In the genomic region with DNA sequence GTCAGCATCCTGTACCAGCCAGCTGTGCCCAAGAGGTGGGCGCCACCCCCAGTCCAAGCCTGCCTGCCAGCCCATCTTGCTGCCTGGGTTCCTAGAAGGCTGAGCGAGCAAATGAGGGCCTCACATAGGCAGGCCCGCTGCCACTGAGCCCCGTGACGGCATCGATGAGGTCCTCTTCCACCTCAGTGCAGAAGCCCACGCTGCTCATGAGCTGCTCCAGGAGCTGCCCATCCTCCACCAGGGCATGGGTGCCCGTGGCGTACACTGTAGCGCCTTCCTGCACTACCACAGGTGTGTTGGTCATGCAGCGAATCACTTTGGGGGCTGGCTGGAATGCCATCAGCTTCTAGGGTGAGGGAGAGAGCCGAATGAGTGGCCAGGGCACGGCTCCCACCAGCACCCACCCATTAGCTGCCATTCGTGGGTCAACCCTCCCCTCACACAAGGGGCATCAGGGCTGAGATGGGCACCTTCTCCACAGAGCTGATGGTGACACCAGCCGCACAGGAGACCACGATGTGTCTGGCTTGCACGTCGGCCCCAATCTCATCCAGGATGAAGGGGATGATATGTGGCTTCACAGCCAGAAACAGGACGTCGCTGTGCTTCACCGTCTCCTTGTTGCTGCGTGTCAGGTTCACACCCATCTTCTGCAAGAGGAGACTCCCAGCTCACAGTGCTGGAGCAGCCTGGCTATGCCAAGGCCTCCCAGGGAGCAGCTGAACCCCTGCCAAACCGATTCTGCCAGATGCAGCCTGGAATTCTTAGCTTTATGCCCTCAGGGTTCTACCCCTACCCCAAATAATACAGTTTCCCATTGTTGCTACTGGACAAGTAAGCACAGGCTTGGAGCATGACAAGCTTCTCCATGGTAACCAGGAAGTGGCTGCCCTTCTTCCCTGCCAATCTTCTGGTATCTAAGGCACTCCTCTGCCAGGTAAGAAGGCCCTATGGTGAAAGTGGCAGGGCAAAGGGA, we compare ENCODE assay signal across 8 cellular contexts. TPM values are rescaled to one million over a fixed set of nuclear protein-coding genes. Genes with fewer than 3 reads are reported as not detected.
DNase-seq lines count a peak whose midpoint lies in the region; ATAC-seq, FAIRE-seq and TF ChIP-seq lines count a peak whose summit lies in the region.
"Had no signal": no experiment of that assay in that cellular context is flagged by ENCODE, and none has a peak within 500 bp of the region (broad histone marks: within the 10 kb centered on the region; RNA-seq: fewer than 3 reads in every experiment).

No MANE protein-coding gene starts in this region.

- BruUV-seq in K562 (replicated peaks; lab: Mats Ljungman, UMichigan), result no TSS peak

- peak overlapping the region; percentile 93; the same call in 2 of the 3 replicates for H3K27ac ChIP-seq in K562 (ENCODE audit: extremely low read depth, low read depth, low read length)
- H3K27ac ChIP-seq in neural cell (ENCODE audit: low read length), result no peak overlapping the region
- no peak overlapping the region for H3K27ac ChIP-seq in hepatocyte

- TF ChIP-seq RAD21 in K562 (CRISPR knock-in tag; conservative IDR thresholded peaks at IDR 0.05 in 1 of 2, IDR thresholded peaks at IDR 0.05 in 1 of 2), result no peak
- TF ChIP-seq RAD21 in neural cell (conservative IDR thresholded peaks at IDR 0.05), result no peak

- CTCF ChIA-PET in K562 (lab: Yijun Ruan, JAX; ENCODE audit: low intra/inter-chr PET ratio), result no interaction called here

- TF ChIP-seq EP300 in K562 (IDR thresholded peaks at IDR 0.05; ENCODE audit: low read length) (no peak), neural cell (conservative IDR thresholded peaks at IDR 0.05; ENCODE audit: poor library complexity, severe bottlenecking) (no peak)

- H3K9me1 ChIP-seq in K562 (ENCODE audit: control insufficient read depth, insufficient read depth, low read length), result no peaks in the 10 kb centered on the region

- POLR2A ChIA-PET in K562 (lab: Yijun Ruan, JAX), result interaction anchor here (0.6 to 1.2 kb wide), 6 partner anchors 8 to 55 kb away, joined by 3 to 4 read pairs (median 4); no protein-coding TSS in a partner anchor

- no peak for ATAC-seq in K562

- DNase-seq in Daoy (ENCODE audit: low read depth) (peak; percentile 66), NCI-H1694 (lab: John Stamatoyannopoulos, UW) (peak; percentile 45), K562 (ENCODE audit: extremely low read depth in 1 of 4, low spot score in 3 of 4) (no peak), urothelium cell line (ENCODE audit: low spot score) (no peak), hepatocyte (ENCODE audit: low spot score) (no peak)
- DNase-seq in activated CD8-positive, alpha-beta memory T cell treated with anti-CD3 and anti-CD28 coated beads, Interleukin-2, amount 50 U/mL, for 48 hours, result no peak
- DNase-seq: cortex of kidney had no signal

- H3K9me3 ChIP-seq in K562 (replicated peaks; ENCODE audit: control insufficient read depth, insufficient read depth, low read depth, low read length) (no peaks in the 10 kb centered on the region), neural cell (ENCODE audit: low read length) (no peaks in the 10 kb centered on the region), hepatocyte (ENCODE audit: low read depth) (no peaks in the 10 kb centered on the region)

- H3K79me2 ChIP-seq in K562 (ENCODE audit: control insufficient read depth, insufficient read depth, low read length), result peaks cover 39% of the 10 kb centered on the region
- peaks cover 6% of the 10 kb centered on the region for H3K79me2 ChIP-seq in neural cell (replicated peaks; ENCODE audit: insufficient read depth, low read length)
- peaks cover 19% of the 10 kb centered on the region for H3K79me2 ChIP-seq in hepatocyte

- intact Hi-C loops in K562 (cut with micrococcal nuclease), result no loop called here

- H3K4me2 ChIP-seq in K562 (ENCODE audit: insufficient read depth, low read length) (peak overlapping the region; percentile 87), neural cell (ENCODE audit: low read length) (no peak overlapping the region), hepatocyte (no peak overlapping the region)

- H3F3A ChIP-seq in neural cell (ENCODE audit: insufficient read depth, low read length, poor library complexity, severe bottlenecking), result no peaks in the 10 kb centered on the region

- H2AFZ ChIP-seq in K562 (ENCODE audit: low read depth, low read length) (no peak overlapping the region), neural cell (ENCODE audit: low read depth, low read length) (no peak overlapping the region), hepatocyte (no peak overlapping the region)

- peak overlapping the region in 1 of 2 experiments; percentile 97; a peak in 3 of 4 replicates for H3K9ac ChIP-seq in K562 (ENCODE audit: insufficient read depth in 1 of 2, low read depth in 2 of 2, low read length in 2 of 2)
- no peak overlapping the region for H3K9ac ChIP-seq in neural cell (ENCODE audit: low read length)

- in situ Hi-C loops in K562 (cut with MboI), result no loop called here

- H4K20me1 ChIP-seq in K562 (replicated peaks; ENCODE audit: control insufficient read depth, insufficient read depth, low read length) (no peaks in the 10 kb centered on the region), neural cell (ENCODE audit: insufficient read depth) (no peaks in the 10 kb centered on the region), hepatocyte (ENCODE audit: insufficient read depth, poor library complexity, severe bottlenecking) (no peaks in the 10 kb centered on the region)

- peaks cover 57% of the 10 kb centered on the region for H3K36me3 ChIP-seq in K562 (ENCODE audit: control insufficient read depth, insufficient read depth, low read length)
- H3K36me3 ChIP-seq in neural cell (ENCODE audit: insufficient read depth, low read length), result no peaks in the 10 kb centered on the region
- no peaks in the 10 kb centered on the region for H3K36me3 ChIP-seq in hepatocyte (replicated peaks; ENCODE audit: insufficient read depth, low read depth)

- TF ChIP-seq POLR2A in K562 (conservative IDR thresholded peaks at IDR 0.05), result no peak; the same call in 1 of the 2 replicates

- WGBS in K562 (ENCODE audit: insufficient coverage, low coverage, missing lambda C conversion rate), result 92% methylated on average over 23 of the region's 23 CpGs
- 97% methylated on average over 23 of the region's 23 CpGs for WGBS in hepatocyte (ENCODE audit: low lambda C conversion rate, missing lambda C conversion rate)

- H3K27me3 ChIP-seq in K562 (ENCODE audit: control insufficient read depth in 2 of 2, insufficient read depth in 2 of 2, low read length in 2 of 2) (no peaks in the 10 kb centered on the region), neural cell (ENCODE audit: insufficient read depth, low read depth, low read length) (no peaks in the 10 kb centered on the region), hepatocyte (no peaks in the 10 kb centered on the region)

- H3K4me1 ChIP-seq in K562 (replicated peaks in 1 of 2; ENCODE audit: control insufficient read depth in 2 of 2, insufficient read depth in 2 of 2, low read length in 2 of 2), result peaks cover 25 to 53% of the 10 kb centered on the region in 2 experiments
- peaks cover 14% of the 10 kb centered on the region for H3K4me1 ChIP-seq in hepatocyte (ENCODE audit: insufficient read depth)

- no peak for TF ChIP-seq CTCF in K562 (IDR thresholded peaks at IDR 0.05 in 2 of 3, conservative IDR thresholded peaks at IDR 0.05 in 1 of 3; ENCODE audit: insufficient read depth in 2 of 3, low read depth in 1 of 3, low read length in 3 of 3)
- TF ChIP-seq CTCF in neural cell (IDR thresholded peaks at IDR 0.05; ENCODE audit: poor library complexity, severe bottlenecking), result no peak
- TF ChIP-seq CTCF in hepatocyte (IDR thresholded peaks at IDR 0.05; ENCODE audit: poor library complexity), result no peak

- H3K9me2 ChIP-seq in neural cell (ENCODE audit: insufficient read depth, low read length), result no peaks in the 10 kb centered on the region
- no peaks in the 10 kb centered on the region for H3K9me2 ChIP-seq in hepatocyte (replicated peaks; ENCODE audit: insufficient read depth)

- no peak for FAIRE-seq in K562 (lab: Jason Lieb, UNC)
- no peak for FAIRE-seq in urothelium cell line (lab: Jason Lieb, UNC)

- H3K4me3 ChIP-seq in K562 (no peak overlapping the region), neural cell (ENCODE audit: low read length) (peak overlapping the region; percentile 87), hepatocyte (no peak overlapping the region)

RNA-seq across cellular contexts. Expression of gene PYCR2, which starts 2.0 kb away (rescaled TPM):
- 47.4 and 51.8 TPM in 2 replicates for total RNA-seq in Daoy (2014; rRNA removed; shearing (Covaris generic))
- total RNA-seq in K562 (2011; cell fraction: chromatin; rRNA removed; ENCODE audit: low replicate concordance), result 118 and 268 TPM in 2 replicates
- total RNA-seq in K562 (2011; cell fraction: nucleolus; rRNA removed), result 193 and 210 TPM in 2 replicates
- 181 and 191 TPM in 2 replicates for total RNA-seq in K562 (2011; cell fraction: nucleoplasm; rRNA removed)
- total RNA-seq in K562 (2014; rRNA removed), result 162 and 176 TPM in 2 replicates
- 75.2 and 76.7 TPM in 2 replicates for total RNA-seq in K562 (2014; rRNA removed; fragmentation: Illumina TruSeq; extraction: Trizol)
- 79.2 and 83.5 TPM in 2 replicates for total RNA-seq in K562 (2015; rRNA removed; fragmentation: Illumina TruSeq; extraction: Trizol)
- total RNA-seq in K562 (2021), result 200 and 219 TPM in 2 replicates
- polyA plus RNA-seq in K562 (2011; rRNA removed), result 127 and 246 TPM in 2 replicates
- 168 and 216 TPM in 2 replicates for polyA plus RNA-seq in K562 (2011; cell fraction: cytosol; rRNA removed)
- 321 and 394 TPM in 2 replicates for polyA plus RNA-seq in K562 (2011; cell fraction: nucleus; rRNA removed)
- 161 and 213 TPM in 2 replicates for polyA plus RNA-seq in K562 (2012)
- polyA plus RNA-seq in K562 (2014; fragmentation: Illumina TruSeq; extraction: Trizol), result 154 and 187 TPM in 2 replicates
- polyA plus RNA-seq in K562 (2014; fragmentation: Nextera tagmentation; extraction: Ambion mirVana), result 1 to 10 TPM; 5.5 to 7.9 TPM
- 195 and 208 TPM in 2 replicates for polyA plus RNA-seq in K562 (2014; rRNA removed)
- 79.4 and 82.2 TPM in 2 replicates for polyA minus RNA-seq in K562 (2011; rRNA and poly(A)+ RNA removed)
- polyA minus RNA-seq in K562 (2011; cell fraction: cytosol; rRNA and poly(A)+ RNA removed), result 58.5 and 79.5 TPM in 2 replicates
- 66.8 and 85.3 TPM in 2 replicates for polyA minus RNA-seq in K562 (2011; cell fraction: nucleus; rRNA and poly(A)+ RNA removed)
- 51.5 and 52.7 TPM in 2 replicates for polyA plus RNA-seq in neural cell
- 28.6 and 29.0 TPM in 2 replicates for polyA minus RNA-seq in neural cell
- total RNA-seq in hepatocyte, result 26.9 and 33.5 TPM in 2 replicates
- 49.2 and 60.1 TPM in 2 replicates for polyA plus RNA-seq in hepatocyte

RNA-seq across cellular contexts. Expression of gene LEFTY2, which starts 19.0 kb away (rescaled TPM):
- total RNA-seq in Daoy (2014; rRNA removed; shearing (Covaris generic)), result not detected in 2 replicates
- total RNA-seq in K562 (2011; cell fraction: chromatin; rRNA removed; ENCODE audit: low replicate concordance), result 0.23 TPM in 1 of 2 replicates, not detected in the other
- not detected in 2 replicates for total RNA-seq in K562 (2011; cell fraction: nucleolus; rRNA removed)
- 0.29 TPM in 1 of 2 replicates, not detected in the other for total RNA-seq in K562 (2011; cell fraction: nucleoplasm; rRNA removed)
- total RNA-seq in K562 (2014; rRNA removed) (0.08 and 0.14 TPM in 2 replicates), K562 (2014; rRNA removed; fragmentation: Illumina TruSeq; extraction: Trizol) (not detected in 2 replicates), K562 (2015; rRNA removed; fragmentation: Illumina TruSeq; extraction: Trizol) (not detected in 2 replicates), K562 (2021) (not detected in 2 replicates), hepatocyte (0.16 and 0.60 TPM in 2 replicates)
- polyA plus RNA-seq in K562 (2011; rRNA removed) (0.04 and 0.07 TPM in 2 replicates), K562 (2014; fragmentation: Illumina TruSeq; extraction: Trizol) (not detected in 2 replicates), K562 (2014; fragmentation: Nextera tagmentation; extraction: Ambion mirVana) (not detected), K562 (2014; rRNA removed) (0.78 TPM in 1 of 2 replicates, not detected in the other), neural cell (not detected in 2 replicates), hepatocyte (0.55 and 1.1 TPM in 2 replicates)
- 0.03 and 0.06 TPM in 2 replicates for polyA plus RNA-seq in K562 (2011; cell fraction: cytosol; rRNA removed)
- 0.06 TPM in 1 of 2 replicates, not detected in the other for polyA plus RNA-seq in K562 (2011; cell fraction: nucleus; rRNA removed)
- polyA plus RNA-seq in K562 (2012), result 0.04 TPM in 2 replicates
- not detected in 2 replicates for polyA minus RNA-seq in K562 (2011; rRNA and poly(A)+ RNA removed)
- not detected in 2 replicates for polyA minus RNA-seq in K562 (2011; cell fraction: cytosol; rRNA and poly(A)+ RNA removed)
- polyA minus RNA-seq in K562 (2011; cell fraction: nucleus; rRNA and poly(A)+ RNA removed), result not detected in 2 replicates
- not detected in 2 replicates for polyA minus RNA-seq in neural cell

RNA-seq across cellular contexts. Expression of gene LEFTY1, which starts 33.1 kb away (rescaled TPM):
- not detected in 2 replicates for total RNA-seq in Daoy (2014; rRNA removed; shearing (Covaris generic))
- 0.88 and 1.0 TPM in 2 replicates for total RNA-seq in K562 (2011; cell fraction: chromatin; rRNA removed; ENCODE audit: low replicate concordance)
- 1.2 TPM in 1 of 2 replicates, not detected in the other for total RNA-seq in K562 (2011; cell fraction: nucleolus; rRNA removed)
- total RNA-seq in K562 (2011; cell fraction: nucleoplasm; rRNA removed), result 1.1 TPM in 1 of 2 replicates, not detected in the other
- 0.16 TPM in 1 of 2 replicates, not detected in the other for total RNA-seq in K562 (2014; rRNA removed)
- total RNA-seq in K562 (2014; rRNA removed; fragmentation: Illumina TruSeq; extraction: Trizol), result 0.07 TPM in 1 of 2 replicates, not detected in the other
- total RNA-seq in K562 (2015; rRNA removed; fragmentation: Illumina TruSeq; extraction: Trizol), result not detected in 2 replicates
- total RNA-seq in K562 (2021), result 0.20 and 0.24 TPM in 2 replicates
- polyA plus RNA-seq in K562 (2011; rRNA removed), result 0.09 and 0.21 TPM in 2 replicates
- polyA plus RNA-seq in K562 (2011; cell fraction: cytosol; rRNA removed), result 0.09 and 0.30 TPM in 2 replicates
- polyA plus RNA-seq in K562 (2011; cell fraction: nucleus; rRNA removed), result 0.41 and 0.67 TPM in 2 replicates
- polyA plus RNA-seq in K562 (2012), result 0.04 and 0.07 TPM in 2 replicates
- 0.15 TPM in 1 of 2 replicates, not detected in the other for polyA plus RNA-seq in K562 (2014; fragmentation: Illumina TruSeq; extraction: Trizol)
- not detected for polyA plus RNA-seq in K562 (2014; fragmentation: Nextera tagmentation; extraction: Ambion mirVana)
- 0.13 TPM in 1 of 2 replicates, not detected in the other for polyA plus RNA-seq in K562 (2014; rRNA removed)
- polyA minus RNA-seq in K562 (2011; rRNA and poly(A)+ RNA removed), result not detected in 2 replicates
- not detected in 2 replicates for polyA minus RNA-seq in K562 (2011; cell fraction: cytosol; rRNA and poly(A)+ RNA removed)
- polyA minus RNA-seq in K562 (2011; cell fraction: nucleus; rRNA and poly(A)+ RNA removed), result 0.22 and 0.27 TPM in 2 replicates
- polyA plus RNA-seq in neural cell, result 2.7 and 4.1 TPM in 2 replicates
- polyA minus RNA-seq in neural cell, result 1.2 TPM in 2 replicates
- total RNA-seq in hepatocyte, result 3.8 and 5.8 TPM in 2 replicates
- 3.9 and 4.5 TPM in 2 replicates for polyA plus RNA-seq in hepatocyte

RNA-seq across cellular contexts. Expression of gene TMEM63A, which starts 39.8 kb away (rescaled TPM):
- total RNA-seq in Daoy (2014; rRNA removed; shearing (Covaris generic)), result 3.1 and 4.5 TPM in 2 replicates
- total RNA-seq in K562 (2011; cell fraction: chromatin; rRNA removed; ENCODE audit: low replicate concordance), result 420 and 854 TPM in 2 replicates
- total RNA-seq in K562 (2011; cell fraction: nucleolus; rRNA removed), result 362 and 382 TPM in 2 replicates
- 379 and 427 TPM in 2 replicates for total RNA-seq in K562 (2011; cell fraction: nucleoplasm; rRNA removed)
- total RNA-seq in K562 (2014; rRNA removed) (17.5 and 21.2 TPM in 2 replicates), K562 (2014; rRNA removed; fragmentation: Illumina TruSeq; extraction: Trizol) (17.2 and 17.6 TPM in 2 replicates), K562 (2015; rRNA removed; fragmentation: Illumina TruSeq; extraction: Trizol) (16.2 and 17.5 TPM in 2 replicates), K562 (2021) (48.5 and 54.6 TPM in 2 replicates), hepatocyte (35.8 and 47.5 TPM in 2 replicates)
- polyA plus RNA-seq in K562 (2011; rRNA removed) (39.2 and 70.5 TPM in 2 replicates), K562 (2014; fragmentation: Illumina TruSeq; extraction: Trizol) (37.7 and 39.0 TPM in 2 replicates), K562 (2014; fragmentation: Nextera tagmentation; extraction: Ambion mirVana) (1 to 10 TPM; 2.0 to 2.8 TPM), K562 (2014; rRNA removed) (30.5 and 32.4 TPM in 2 replicates), neural cell (not detected in 2 replicates), hepatocyte (38.8 and 58.8 TPM in 2 replicates)
- 23.7 and 25.8 TPM in 2 replicates for polyA plus RNA-seq in K562 (2011; cell fraction: cytosol; rRNA removed)
- 496 and 545 TPM in 2 replicates for polyA plus RNA-seq in K562 (2011; cell fraction: nucleus; rRNA removed)
- 27.0 and 59.7 TPM in 2 replicates for polyA plus RNA-seq in K562 (2012)
- polyA minus RNA-seq in K562 (2011; rRNA and poly(A)+ RNA removed), result 57.7 and 57.8 TPM in 2 replicates
- polyA minus RNA-seq in K562 (2011; cell fraction: cytosol; rRNA and poly(A)+ RNA removed), result 16.8 and 28.1 TPM in 2 replicates
- 118 and 144 TPM in 2 replicates for polyA minus RNA-seq in K562 (2011; cell fraction: nucleus; rRNA and poly(A)+ RNA removed)
- not detected in 2 replicates for polyA minus RNA-seq in neural cell

Comparison
In these comparisons a context has a peak if more than half of its experiments do, and no peak if none do; other contexts are left out.
1. DNase-seq: peak in Daoy (single experiment) and NCI-H1694 (single experiment); none in K562 (0 of 4), activated CD8-positive, alpha-beta memory T cell treated with anti-CD3 and anti-CD28 coated beads, Interleukin-2, amount 50 U/mL, for 48 hours (single experiment), urothelium cell line (single experiment) and hepatocyte (single experiment).